Comparison of ENCODE assay signal across 9 cellular contexts in genomic region chr6:63441266-63441956, GRCh38.
DNase-seq lines count a peak whose midpoint lies in the region; ATAC-seq and TF ChIP-seq lines count a peak whose summit lies in the region.
"Had no signal": no experiment of that assay in that cellular context is flagged by ENCODE, and none has a peak within 500 bp of the region (broad histone marks: within the 10 kb centered on the region; RNA-seq: fewer than 3 reads in every experiment).

No MANE protein-coding gene starts in this region.

- no peaks in the 10 kb centered on the region for H3K27me3 ChIP-seq in upper lobe of right lung
- H3K27me3 ChIP-seq: transverse colon had no signal

- H3K36me3 Mint-ChIP-seq in activated naive CD4-positive, alpha-beta T cell treated with anti-CD3 and anti-CD28 coated beads for 36 hours (ENCODE audit: low read depth), result no peaks in the 10 kb centered on the region
- no peaks in the 10 kb centered on the region for H3K36me3 Mint-ChIP-seq in activated naive CD8-positive, alpha-beta T cell

- no peaks in the 10 kb centered on the region for H3K9me3 ChIP-seq in upper lobe of right lung
- H3K9me3 ChIP-seq: transverse colon had no signal

- no peaks in the 10 kb centered on the region for H3K4me1 ChIP-seq in upper lobe of right lung

- intact Hi-C loops in activated naive CD4-positive, alpha-beta T cell treated with anti-CD3 and anti-CD28 coated beads for 36 hours (cut with micrococcal nuclease), result no loop called here
- intact Hi-C loops in upper lobe of right lung (cut with DNase I), result no loop called here
- intact Hi-C loops in posterior vena cava (cut with DNase I), result no loop called here

- H3K9me3 Mint-ChIP-seq in activated naive CD4-positive, alpha-beta T cell treated with anti-CD3 and anti-CD28 coated beads for 36 hours, result no peaks in the 10 kb centered on the region
- no peaks in the 10 kb centered on the region for H3K9me3 Mint-ChIP-seq in activated naive CD8-positive, alpha-beta T cell (ENCODE audit: low read depth)

- H3K27ac Mint-ChIP-seq in activated naive CD4-positive, alpha-beta T cell treated with anti-CD3 and anti-CD28 coated beads for 36 hours, result no peak overlapping the region
- H3K27ac Mint-ChIP-seq in activated naive CD8-positive, alpha-beta T cell, result no peak overlapping the region

- no peaks in the 10 kb centered on the region for H3K4me1 Mint-ChIP-seq in activated naive CD4-positive, alpha-beta T cell treated with anti-CD3 and anti-CD28 coated beads for 36 hours (ENCODE audit: low read depth)
- no peaks in the 10 kb centered on the region for H3K4me1 Mint-ChIP-seq in activated naive CD8-positive, alpha-beta T cell (ENCODE audit: low read depth)

- H3K27me3 Mint-ChIP-seq in activated naive CD4-positive, alpha-beta T cell treated with anti-CD3 and anti-CD28 coated beads for 36 hours (ENCODE audit: low read depth), result peaks cover 3% of the 10 kb centered on the region
- no peaks in the 10 kb centered on the region for H3K27me3 Mint-ChIP-seq in activated naive CD8-positive, alpha-beta T cell

- no peak for DNase-seq in activated naive CD4-positive, alpha-beta T cell treated with anti-CD3 and anti-CD28 coated beads for 36 hours
- no peak for DNase-seq in activated naive CD4-positive, alpha-beta T cell (lab: John Stamatoyannopoulos, UW)
- DNase-seq in NCI-H2227 (lab: John Stamatoyannopoulos, UW; ENCODE audit: unreplicated experiment) (peak; percentile 84), upper lobe of right lung (no peak), HCEC 1CT (no peak), putamen (ENCODE audit: low spot score) (no peak), posterior vena cava (ENCODE audit: low spot score) (no peak)
- DNase-seq: transverse colon had no signal

- H3K4me3 Mint-ChIP-seq in activated naive CD4-positive, alpha-beta T cell treated with anti-CD3 and anti-CD28 coated beads for 36 hours, result peak overlapping the region; percentile 38
- H3K4me3 Mint-ChIP-seq in activated naive CD8-positive, alpha-beta T cell, result peak overlapping the region; percentile 67

- H3K27ac ChIP-seq in upper lobe of right lung, result no peak overlapping the region
- H3K27ac ChIP-seq: transverse colon had no signal

- peak; percentile 35 for ATAC-seq in upper lobe of right lung

- H3K36me3 ChIP-seq in upper lobe of right lung, result no peaks in the 10 kb centered on the region
- H3K36me3 ChIP-seq: transverse colon had no signal

- CTCF ChIA-PET in activated naive CD4-positive, alpha-beta T cell treated with anti-CD3 and anti-CD28 coated beads for 36 hours (lab: Charles Lee), result no interaction called here

- H3K4me3 ChIP-seq in upper lobe of right lung, result no peak overlapping the region
- H3K4me3 ChIP-seq: transverse colon had no signal

- TF ChIP-seq CTCF in upper lobe of right lung (IDR thresholded peaks at IDR 0.05), result no peak
